17 cellular contexts compared by ENCODE assay signal in the genomic region with DNA sequence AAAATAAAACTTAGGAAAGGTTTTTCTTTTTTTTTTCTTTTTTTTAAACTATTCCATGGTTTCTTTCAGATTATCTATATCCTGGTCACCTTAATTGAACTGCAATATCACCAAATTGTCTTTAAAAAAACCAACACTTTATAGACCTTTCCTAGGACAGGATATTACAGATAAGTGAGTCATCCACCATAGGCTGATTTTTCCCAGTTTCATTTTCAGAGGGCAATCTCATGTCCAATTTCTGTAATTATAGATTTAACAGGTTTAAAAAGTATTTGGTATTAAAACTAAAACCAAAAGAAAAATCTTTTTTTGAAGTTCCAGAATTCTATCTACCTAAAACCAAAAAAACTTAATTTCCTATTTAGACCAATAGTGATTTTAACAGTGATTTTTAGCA. TPM values are rescaled to one million over a fixed set of nuclear protein-coding genes. Genes with fewer than 3 reads are reported as not detected.
A peak's percentile ranks its signal among the peaks of the same experiment; 100 is the strongest.
DNase-seq lines count a peak whose midpoint lies in the region; ATAC-seq, FAIRE-seq and TF ChIP-seq lines count a peak whose summit lies in the region.
"Had no signal": no experiment of that assay in that cellular context is flagged by ENCODE, and none has a peak within 500 bp of the region (broad histone marks: within the 10 kb centered on the region; RNA-seq: fewer than 3 reads in every experiment).

No MANE protein-coding gene starts in this region.

- TF ChIP-seq CTCF in kidney (IDR thresholded peaks at IDR 0.05; ENCODE audit: borderline replicate concordance, extremely low read depth, insufficient read depth), result no peak

- ATAC-seq in HG02938 (IDR thresholded peaks at IDR 0.05; ENCODE audit: unreplicated experiment) (no peak), HG02763 (IDR thresholded peaks at IDR 0.05; ENCODE audit: unreplicated experiment) (no peak), T-helper 17 cell (no peak)

- DNase-seq in AG20443 (ENCODE audit: low spot score), result peak; percentile 18
- peak; percentile 9 for DNase-seq in MV-4-11 (lab: John Stamatoyannopoulos, UW)
- DNase-seq in dermis blood vessel endothelial cell, result peak; percentile 71
- DNase-seq in kidney, result no peak
- no peak for DNase-seq in NCI-H128 (lab: John Stamatoyannopoulos, UW; ENCODE audit: unreplicated experiment)
- no peak for DNase-seq in T-helper 17 cell
- DNase-seq: activated T-cell treated with anti-CD3 and anti-CD28 coated beads, Interleukin-2, amount 50 U/mL, for 24 hours; amygdala; DND-41; NCI-H1092 treated with DMSO at 0.1 percent for 48 hours; NCI-H2227 treated with DMSO at 0.1 percent for 48 hours had no signal

- H3K27ac ChIP-seq in kidney (ENCODE audit: low read depth in 2 of 2, low read length in 2 of 2), result no peak overlapping the region
- H3K27ac ChIP-seq: BLaER1, thoracic aorta had no signal

- no peak overlapping the region for H3K4me3 ChIP-seq in kidney (ENCODE audit: low read length in 2 of 2)
- H3K4me3 ChIP-seq: BLaER1, thoracic aorta had no signal

- H3K9ac ChIP-seq in kidney (ENCODE audit: low read length in 2 of 2), result no peak overlapping the region
- H3K9ac ChIP-seq: BLaER1 had no signal

- peaks cover 3 to 8% of the 10 kb centered on the region in 2 donors for H3K4me1 ChIP-seq in kidney (ENCODE audit: control insufficient read depth in 1 of 2, insufficient read depth in 1 of 2, low read depth in 1 of 2, low read length in 2 of 2)
- H3K4me1 ChIP-seq: BLaER1 had no signal

- peaks cover 37% of the 10 kb centered on the region for H3K4me1 Mint-ChIP-seq in T-helper 17 cell

- no peak overlapping the region for H3K27ac Mint-ChIP-seq in T-helper 17 cell
- H3K27ac Mint-ChIP-seq: activated T-cell treated with anti-CD3 and anti-CD28 coated beads, Interleukin-2, amount 50 U/mL, for 24 hours; dendritic cell treated with granulocyte-macrophage colony-stimulating factor and Interleukin-4, amounts not matched to agents 40 ng/mL and 50 ng/mL, for 4 days had no signal

- intact Hi-C loops in kidney (cut with DNase I), result no loop called here

- peaks cover 13% of the 10 kb centered on the region for H3K36me3 Mint-ChIP-seq in T-helper 17 cell (ENCODE audit: low read depth)

- H3K27me3 Mint-ChIP-seq in T-helper 17 cell, result no peaks in the 10 kb centered on the region
- H3K27me3 Mint-ChIP-seq: activated T-cell treated with anti-CD3 and anti-CD28 coated beads, Interleukin-2, amount 50 U/mL, for 24 hours; dendritic cell treated with granulocyte-macrophage colony-stimulating factor and Interleukin-4, amounts not matched to agents 40 ng/mL and 50 ng/mL, for 4 days had no signal

- FAIRE-seq in kidney (lab: Jason Lieb, UNC), result peak; percentile 87
- FAIRE-seq: GM12891 had no signal

- peaks cover 14 to 18% of the 10 kb centered on the region in 2 donors for H3K36me3 ChIP-seq in kidney (ENCODE audit: control insufficient read depth in 1 of 2, insufficient read depth in 2 of 2, low read length in 2 of 2)
- H3K36me3 ChIP-seq: BLaER1 had no signal

- H3K4me3 Mint-ChIP-seq in T-helper 17 cell, result no peak overlapping the region
- H3K4me3 Mint-ChIP-seq: activated T-cell treated with anti-CD3 and anti-CD28 coated beads, Interleukin-2, amount 50 U/mL, for 24 hours; dendritic cell treated with granulocyte-macrophage colony-stimulating factor and Interleukin-4, amounts not matched to agents 40 ng/mL and 50 ng/mL, for 4 days had no signal

- H3K9me3 ChIP-seq in kidney (ENCODE audit: control insufficient read depth in 1 of 2, low read length in 2 of 2) (no peaks in the 10 kb centered on the region), T-helper 17 cell (ENCODE audit: control insufficient read depth, low read length, poor library complexity, severe bottlenecking) (no peaks in the 10 kb centered on the region)
- H3K9me3 ChIP-seq: BLaER1, thoracic aorta had no signal

RNA-seq across cellular contexts. Expression of a gene that starts 13.2 kb away (rescaled TPM):
- 63.6 and 144 TPM in 2 replicates for total RNA-seq in dermis blood vessel endothelial cell
- total RNA-seq in kidney, result 66.1 TPM
- 47.8 TPM for polyA plus RNA-seq in kidney (ENCODE audit: insufficient read depth, low read depth, low replicate concordance)
- 10 to 100 TPM; 25.6 to 34.8 TPM for total RNA-seq in T-helper 17 cell

RNA-seq across cellular contexts. Expression of a gene that starts 35.4 kb away (rescaled TPM):
- total RNA-seq in dermis blood vessel endothelial cell (1.0 and 1.2 TPM in 2 replicates), kidney (1.5 TPM), T-helper 17 cell (not detected)
- polyA plus RNA-seq in kidney (ENCODE audit: insufficient read depth, low read depth, low replicate concordance), result 2.5 TPM
- total RNA-seq: thoracic aorta had no signal

Comparison
In these comparisons a context has a peak if more than half of its experiments do, and no peak if none do; other contexts are left out.
1. DNase-seq: peak in AG20443 (single experiment), MV-4-11 (single experiment) and dermis blood vessel endothelial cell (single experiment); none in kidney (single experiment), NCI-H128 (single experiment) and T-helper 17 cell (0 of 3).